ENCODE assay signal across 19 cellular contexts in the genomic region with DNA sequence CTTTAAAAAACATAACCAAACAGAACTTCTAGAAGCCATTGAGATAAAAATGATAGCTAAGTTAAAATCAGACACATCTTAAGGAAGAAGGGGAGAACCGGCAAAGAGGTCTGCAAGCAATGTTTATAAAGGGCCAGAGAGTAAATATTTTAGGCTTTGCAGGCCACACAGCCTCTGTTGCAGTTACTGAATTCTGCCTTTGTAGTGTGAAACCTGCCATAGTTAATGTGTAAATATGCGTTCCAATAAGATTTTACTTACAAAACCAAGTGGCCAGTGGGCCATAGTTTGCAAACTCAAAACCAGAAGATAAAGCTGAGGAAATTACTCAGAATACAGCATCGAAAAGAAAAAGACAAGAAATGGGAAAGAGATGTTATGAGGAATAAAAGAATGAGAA. TPM values are rescaled to one million over a fixed set of nuclear protein-coding genes. Genes with fewer than 3 reads are reported as not detected.
DNase-seq lines count a peak whose midpoint lies in the region; ATAC-seq, FAIRE-seq and TF ChIP-seq lines count a peak whose summit lies in the region.
"Had no signal": no experiment of that assay in that cellular context is flagged by ENCODE, and none has a peak within 500 bp of the region (broad histone marks: within the 10 kb centered on the region; RNA-seq: fewer than 3 reads in every experiment).

No MANE protein-coding gene starts in this region.

- H3K27ac Mint-ChIP-seq in CD4-positive, alpha-beta T cell, result peak overlapping the region; percentile 45
- H3K27ac Mint-ChIP-seq in T-helper 17 cell, result peak overlapping the region; percentile 73
- H3K27ac Mint-ChIP-seq in nephron progenitor cell, result peak overlapping the region; percentile 95

- peaks cover 60% of the 10 kb centered on the region for H3K36me3 Mint-ChIP-seq in CD4-positive, alpha-beta T cell (ENCODE audit: low read depth)
- H3K36me3 Mint-ChIP-seq in T-helper 17 cell (ENCODE audit: low read depth), result peaks cover 4% of the 10 kb centered on the region
- peaks cover 74% of the 10 kb centered on the region for H3K36me3 Mint-ChIP-seq in nephron progenitor cell (ENCODE audit: low read depth)

- H3K27ac ChIP-seq in CD4-positive, alpha-beta T cell (ENCODE audit: low read depth, low read length), result no peak overlapping the region
- peak overlapping the region; percentile 59 for H3K27ac ChIP-seq in iPS-18a (ENCODE audit: low read length)
- H3K27ac ChIP-seq: C4-2B had no signal

- no peak overlapping the region for H3K4me3 Mint-ChIP-seq in CD4-positive, alpha-beta T cell
- H3K4me3 Mint-ChIP-seq in T-helper 17 cell (no peak overlapping the region), nephron progenitor cell (peak overlapping the region; percentile 44)

- H3K27me3 Mint-ChIP-seq in CD4-positive, alpha-beta T cell, result no peaks in the 10 kb centered on the region
- H3K27me3 Mint-ChIP-seq in T-helper 17 cell (no peaks in the 10 kb centered on the region), nephron progenitor cell (ENCODE audit: low read depth, poor library complexity) (no peaks in the 10 kb centered on the region)

- no peaks in the 10 kb centered on the region for H3K27me3 ChIP-seq in CD4-positive, alpha-beta T cell (ENCODE audit: control insufficient read depth, insufficient read depth, low read length)
- H3K27me3 ChIP-seq in iPS-18a (ENCODE audit: control insufficient read depth, insufficient read depth, low read length), result no peaks in the 10 kb centered on the region

- peaks cover 18% of the 10 kb centered on the region for H3K4me1 Mint-ChIP-seq in CD4-positive, alpha-beta T cell (ENCODE audit: low read depth)
- H3K4me1 Mint-ChIP-seq in T-helper 17 cell (peaks cover 7% of the 10 kb centered on the region), nephron progenitor cell (peaks cover 47% of the 10 kb centered on the region)

- TF ChIP-seq CTCF in CD4-positive, alpha-beta T cell (IDR thresholded peaks at IDR 0.05), result no peak
- TF ChIP-seq CTCF in nephron progenitor cell (IDR thresholded peaks at IDR 0.05) (no peak), D721Med (IDR thresholded peaks at IDR 0.05; ENCODE audit: insufficient read depth, missing control alignments) (no peak)

- CTCF ChIA-PET in CD4-positive, alpha-beta T cell (lab: Charles Lee), result interaction anchor here (0.6 kb wide), 1 partner anchor 27 kb away, joined by 3 read pairs; no protein-coding TSS in a partner anchor

- no peak overlapping the region for H3K9ac ChIP-seq in iPS-18a (ENCODE audit: low read length)

- H3K4me1 ChIP-seq in iPS-18a (ENCODE audit: control insufficient read depth, low read depth, low read length), result peaks cover 27% of the 10 kb centered on the region

- no peaks in the 10 kb centered on the region for H3K9me3 ChIP-seq in CD4-positive, alpha-beta T cell (ENCODE audit: control insufficient read depth, low read length)
- H3K9me3 ChIP-seq in T-helper 17 cell (ENCODE audit: control insufficient read depth, low read length, poor library complexity, severe bottlenecking) (no peaks in the 10 kb centered on the region), iPS-18a (ENCODE audit: control insufficient read depth, low read depth, low read length) (no peaks in the 10 kb centered on the region)

- intact Hi-C loops in CD4-positive, alpha-beta T cell (cut with DNase I, micrococcal nuclease), result no loop called here

- no peak overlapping the region for H3K4me3 ChIP-seq in iPS-18a (ENCODE audit: low read length)

- H3K36me3 ChIP-seq in iPS-18a (ENCODE audit: control insufficient read depth, low read depth, low read length), result no peaks in the 10 kb centered on the region

- POLR2A ChIA-PET in CD4-positive, alpha-beta T cell (lab: Charles Lee), result no interaction called here

- H3K9me3 Mint-ChIP-seq in CD4-positive, alpha-beta T cell, result no peaks in the 10 kb centered on the region
- H3K9me3 Mint-ChIP-seq in nephron progenitor cell, result peaks cover 25% of the 10 kb centered on the region

- ATAC-seq in CD4-positive, alpha-beta T cell (ENCODE audit: poor library complexity), result no peak
- ATAC-seq in T-helper 17 cell, result no peak
- ATAC-seq: Panc1, SK-N-SH treated with all-trans-retinoic acid at 6 μM for 48 hours had no signal

- no peak for DNase-seq in CD4-positive, alpha-beta T cell
- no peak for DNase-seq in T-helper 17 cell
- DNase-seq in nephron progenitor cell, result no peak
- no peak for DNase-seq in D721Med (ENCODE audit: insufficient read length, low spot score)
- DNase-seq in retina, result no peak
- DNase-seq in GF-D8 (lab: John Stamatoyannopoulos, UW), result no peak
- DNase-seq: GDM1, KBM-7, MM.1S, NCI-H1048, NCI-H1436, NCI-H187 treated with DMSO at 0.1 percent for 48 hours, NCI-H2107, NCI-H748 treated with DMSO at 0.1 percent for 48 hours, SIG-M5 had no signal

- FAIRE-seq in D721Med (lab: Jason Lieb, UNC), result no peak

RNA-seq across cellular contexts. Expression of a gene that starts 33.6 kb away (rescaled TPM):
- 1 to 10 TPM; 5.1 to 6.3 TPM for total RNA-seq in CD4-positive, alpha-beta T cell
- total RNA-seq in T-helper 17 cell, result 10 to 100 TPM; 11.2 to 17.3 TPM

Comparison
In these comparisons a context has a peak if more than half of its experiments do, and no peak if none do; other contexts are left out.
1. H3K27ac Mint-ChIP-seq: peak in every context shown above with its lines; median percentile 95 in nephron progenitor cell; 73 in T-helper 17 cell; 45 in CD4-positive, alpha-beta T cell.